In genomic region chr15:59998256-59999063, GRCh38 we compare ENCODE assay signal across 16 cellular contexts. TPM values are rescaled to one million over a fixed set of nuclear protein-coding genes. Genes with fewer than 3 reads are reported as not detected.
DNase-seq lines count a peak whose midpoint lies in the region; ATAC-seq and TF ChIP-seq lines count a peak whose summit lies in the region.
"Had no signal": no experiment of that assay in that cellular context is flagged by ENCODE, and none has a peak within 500 bp of the region (broad histone marks: within the 10 kb centered on the region; RNA-seq: fewer than 3 reads in every experiment).

No MANE protein-coding gene starts in this region.

- peaks cover 61% of the 10 kb centered on the region for H3K4me1 ChIP-seq in iPS-18a (ENCODE audit: control insufficient read depth, low read depth, low read length)
- H3K4me1 ChIP-seq in lower lobe of right lung, result peaks cover 13% of the 10 kb centered on the region
- H3K4me1 ChIP-seq: prostate gland had no signal

- no peaks in the 10 kb centered on the region for H3K36me3 ChIP-seq in iPS-18a (ENCODE audit: control insufficient read depth, low read depth, low read length)
- no peaks in the 10 kb centered on the region for H3K36me3 ChIP-seq in lower lobe of right lung
- H3K36me3 ChIP-seq: prostate gland had no signal

- ATAC-seq in lower lobe of right lung, result no peak
- ATAC-seq: activated T-cell treated with anti-CD3 and anti-CD28 coated beads, Interleukin-2, amount 50 U/mL, for 4 hours had no signal

- peak; percentile 33 for DNase-seq in COR-L47 (lab: John Stamatoyannopoulos, UW)
- peak; percentile 39 for DNase-seq in ELF-1 (ENCODE audit: low read depth, low spot score)
- DNase-seq in NCI-H345 treated with DMSO at 0.1 percent for 48 hours (lab: John Stamatoyannopoulos, UW; ENCODE audit: unreplicated experiment), result peak; percentile 50
- DNase-seq in lower lobe of right lung, result no peak
- DNase-seq in SIG-M5 (lab: John Stamatoyannopoulos, UW), result no peak
- DNase-seq in hypothalamus (lab: John Stamatoyannopoulos, UW), result no peak
- DNase-seq: activated CD4-positive, alpha-beta T cell treated with anti-CD3 and anti-CD28 coated beads for 48 hours; activated T-cell treated with anti-CD3 and anti-CD28 coated beads, Interleukin-2, amount 50 U/mL, for 4 hours; glutamatergic neuron; KBM-7; NK-92 treated with Interleukin-12 subunit alpha and Interleukin-12 subunit beta, amount 100 ng/mL, for 24 hours; Right ventricle myocardium superior; T-helper 9 cell had no signal

- TF ChIP-seq CTCF in lower lobe of right lung (IDR thresholded peaks at IDR 0.05), result no peak

- peak overlapping the region; percentile 16 for H3K27ac ChIP-seq in iPS-18a (ENCODE audit: low read length)
- H3K27ac ChIP-seq in lower lobe of right lung, result no peak overlapping the region
- H3K27ac ChIP-seq: prostate gland had no signal

- H3K27me3 ChIP-seq in iPS-18a (ENCODE audit: control insufficient read depth, insufficient read depth, low read length) (peaks cover 82% of the 10 kb centered on the region), lower lobe of right lung (ENCODE audit: low read depth) (peaks cover 100% of the 10 kb centered on the region)

- intact Hi-C loops in lower lobe of right lung (cut with DNase I), result no loop called here

- H3K9me3 ChIP-seq in iPS-18a (ENCODE audit: control insufficient read depth, low read depth, low read length) (no peaks in the 10 kb centered on the region), lower lobe of right lung (no peaks in the 10 kb centered on the region)
- H3K9me3 ChIP-seq: prostate gland had no signal

- H3K4me3 ChIP-seq in iPS-18a (ENCODE audit: low read length) (peak overlapping the region; percentile 88), lower lobe of right lung (no peak overlapping the region)
- H3K4me3 ChIP-seq: prostate gland had no signal

- H3K9ac ChIP-seq in iPS-18a (ENCODE audit: low read length), result peak overlapping the region; percentile 60

RNA-seq across cellular contexts. Expression of gene FOXB1, which starts 5.7 kb away (rescaled TPM):
- total RNA-seq in lower lobe of right lung, result not detected
- total RNA-seq: epithelial cell of proximal tubule, prostate gland, Right ventricle myocardium superior had no signal

Comparison
In these comparisons a context has a peak if more than half of its experiments do, and no peak if none do; other contexts are left out.
1. DNase-seq: peak in COR-L47 (single experiment), ELF-1 (single experiment) and NCI-H345 treated with DMSO at 0.1 percent for 48 hours (single experiment); none in lower lobe of right lung (single experiment), SIG-M5 (single experiment) and hypothalamus (0 of 51).